Comparison of ENCODE assay signal across 22 cellular contexts in genomic region chr2:181818036-181818680, GRCh38.
"Had no signal": no experiment of that assay in that cellular context is flagged by ENCODE, and none has a peak within 500 bp of the region (broad histone marks: within the 10 kb centered on the region; RNA-seq: fewer than 3 reads in every experiment).

No MANE protein-coding gene starts in this region.

- ATAC-seq: activated T-cell treated with anti-CD3 and anti-CD28 coated beads, Interleukin-2, amount 50 U/mL, for 4 hours had no signal

- DNase-seq: activated CD4-positive, alpha-beta memory T cell treated with anti-CD3 and anti-CD28 coated beads for 36 hours; activated CD4-positive, alpha-beta T cell treated with anti-CD3 and anti-CD28 coated beads, Interleukin-2, amount 10 ng/mL, durations not matched to agents 7 days and 5 days; activated CD4-positive, CD25-positive, alpha-beta regulatory T cell; activated CD8-positive, alpha-beta memory T cell treated with anti-CD3 and anti-CD28 coated beads for 24 hours; activated gamma-delta T cell treated with Interleukin-2 at 50 U/mL for 16 hours; activated naive CD4-positive, alpha-beta T cell treated with anti-CD3 and anti-CD28 coated beads, Interleukin-2, amount 50 U/mL, for 16 hours; activated naive CD8-positive, alpha-beta T cell treated with anti-CD3 and anti-CD28 coated beads, Interleukin-2, amount 10 ng/mL, durations not matched to agents 7 days and 5 days; activated T-cell treated with anti-CD3 and anti-CD28 coated beads, Interleukin-2, amount 50 U/mL, for 4 hours; adrenal gland; anterior cingulate cortex; MM.1S; NCI-H1105; NCI-H1436; NCI-H1694 treated with DMSO at 0.1 percent for 48 hours; NCI-H2029 treated with DMSO at 0.1 percent for 48 hours; NCI-H345; NCI-H510A; PC-3; SIG-M5; T-helper 1 cell had no signal

- H3K36me3 ChIP-seq: adrenal gland, breast epithelium had no signal

- H3K27ac ChIP-seq: adrenal gland, breast epithelium, VCaP had no signal

- H3K9me3 ChIP-seq: adrenal gland, breast epithelium had no signal

- H3K4me1 ChIP-seq: adrenal gland, breast epithelium had no signal

- H3K27me3 ChIP-seq: adrenal gland, breast epithelium had no signal

- H3K4me3 ChIP-seq: adrenal gland, breast epithelium had no signal
